12 cellular contexts compared by ENCODE assay signal in the genomic region with DNA sequence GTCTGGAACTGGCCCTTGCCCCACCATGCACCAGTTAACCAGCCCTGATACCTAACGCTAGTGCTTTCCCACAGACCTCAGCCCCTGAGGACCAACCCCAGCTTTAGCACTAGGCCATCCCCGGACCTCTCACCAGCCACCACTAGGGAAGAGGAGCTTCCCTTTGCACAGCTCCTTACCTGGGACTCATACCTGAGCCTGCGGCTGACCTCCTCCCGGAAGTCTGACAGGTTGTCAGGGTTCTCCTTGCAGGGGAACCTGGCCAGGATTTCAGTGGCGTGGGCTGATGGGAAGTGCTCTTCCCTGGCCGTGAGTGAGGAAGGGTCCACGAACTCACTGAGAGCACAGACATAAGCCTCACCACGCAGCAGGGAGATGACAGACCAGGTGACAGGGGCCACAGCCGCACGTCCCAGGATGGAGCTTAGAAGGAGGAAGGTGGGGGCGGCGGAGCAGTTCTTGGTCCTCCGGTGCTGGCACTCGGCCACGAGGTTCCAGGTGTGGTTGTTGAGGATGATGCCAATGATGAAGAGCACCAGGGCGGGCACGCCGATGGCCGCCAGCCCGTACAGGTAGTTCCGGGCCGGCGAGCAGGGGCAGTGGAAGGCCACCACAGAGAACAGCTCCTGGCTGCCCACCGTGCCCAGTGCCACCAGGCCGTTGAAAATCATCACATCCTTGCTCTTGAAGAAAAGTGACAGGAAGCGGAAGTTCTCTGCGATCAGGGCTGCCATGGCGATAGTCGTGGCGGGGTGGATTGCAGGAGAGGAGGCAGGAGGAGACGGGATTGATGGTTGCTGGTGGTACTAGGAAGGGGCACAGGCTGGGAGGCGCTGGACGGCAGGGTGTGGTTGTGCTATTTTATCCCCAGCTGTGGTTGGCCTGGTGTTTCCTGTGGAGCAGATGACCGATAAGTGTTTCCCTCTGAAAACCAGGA. TPM values are rescaled to one million over a fixed set of nuclear protein-coding genes. Genes with fewer than 3 reads are reported as not detected.
DNase-seq lines count a peak whose midpoint lies in the region; ATAC-seq and TF ChIP-seq lines count a peak whose summit lies in the region.
"Had no signal": no experiment of that assay in that cellular context is flagged by ENCODE, and none has a peak within 500 bp of the region (broad histone marks: within the 10 kb centered on the region; RNA-seq: fewer than 3 reads in every experiment).

No MANE protein-coding gene starts in this region.

- peak overlapping the region; percentile 90 for H3K4me3 Mint-ChIP-seq in central memory CD8-positive, alpha-beta T cell
- H3K4me3 Mint-ChIP-seq in natural killer cell = peak overlapping the region; percentile 96

- peak overlapping the region; percentile 90 for H3K27ac ChIP-seq in upper lobe of right lung

- H3K9me3 Mint-ChIP-seq in central memory CD8-positive, alpha-beta T cell = no peaks in the 10 kb centered on the region
- H3K9me3 Mint-ChIP-seq in natural killer cell = no peaks in the 10 kb centered on the region

- H3K27me3 ChIP-seq in upper lobe of right lung = no peaks in the 10 kb centered on the region

- peaks cover 56% of the 10 kb centered on the region for H3K36me3 ChIP-seq in upper lobe of right lung

- TF ChIP-seq CTCF in natural killer cell (IDR thresholded peaks at IDR 0.05) = no peak
- no peak for TF ChIP-seq CTCF in upper lobe of right lung (IDR thresholded peaks at IDR 0.05)

- H3K27me3 Mint-ChIP-seq in central memory CD8-positive, alpha-beta T cell = no peaks in the 10 kb centered on the region
- H3K27me3 Mint-ChIP-seq in natural killer cell (ENCODE audit: low read depth in 2 of 2) = no peaks in the 10 kb centered on the region
- H3K27me3 Mint-ChIP-seq: progenitor cell of endocrine pancreas had no signal

- H3K9me3 ChIP-seq in upper lobe of right lung = no peaks in the 10 kb centered on the region

- peaks cover 64% of the 10 kb centered on the region for H3K4me1 ChIP-seq in upper lobe of right lung

- H3K27ac Mint-ChIP-seq in central memory CD8-positive, alpha-beta T cell (ENCODE audit: low read depth) = peak overlapping the region; percentile 84
- H3K27ac Mint-ChIP-seq in natural killer cell = peak overlapping the region; percentile 82 to 91
- H3K27ac Mint-ChIP-seq: progenitor cell of endocrine pancreas had no signal

- peaks cover 73% of the 10 kb centered on the region for H3K4me1 Mint-ChIP-seq in central memory CD8-positive, alpha-beta T cell
- H3K4me1 Mint-ChIP-seq in natural killer cell = peaks cover 60 to 76% of the 10 kb centered on the region in 2 donors

- H3K4me3 ChIP-seq in upper lobe of right lung = peak overlapping the region; percentile 90

- peaks cover 17% of the 10 kb centered on the region for H3K36me3 Mint-ChIP-seq in central memory CD8-positive, alpha-beta T cell (ENCODE audit: insufficient read depth)
- H3K36me3 Mint-ChIP-seq in natural killer cell = peaks cover 15% of the 10 kb centered on the region

- DNase-seq in Right ventricle myocardium superior = peak; percentile 57
- DNase-seq in Right ventricle myocardium inferior (ENCODE audit: missing footprints) = no peak
- no peak for DNase-seq in central memory CD8-positive, alpha-beta T cell (ENCODE audit: low spot score in 2 of 2)
- DNase-seq in natural killer cell = no peak
- DNase-seq in upper lobe of right lung = no peak
- DNase-seq in stimulated activated CD4-positive, alpha-beta T cell treated with anti-CD3 and anti-CD28 coated beads, Interleukin-4, amount 100 ng/mL, for 1 hour = no peak
- no peak for DNase-seq in NCI-H1092 (lab: John Stamatoyannopoulos, UW)
- DNase-seq: activated CD8-positive, alpha-beta memory T cell treated with anti-CD3 and anti-CD28 coated beads for 24 hours; C1 segment of cervical spinal cord; cortex of kidney had no signal

- intact Hi-C loops in Right ventricle myocardium superior (cut with DNase I) (no loop called here), Right ventricle myocardium inferior (cut with DNase I) (no loop called here), natural killer cell (cut with micrococcal nuclease) (no loop called here), upper lobe of right lung (cut with DNase I) (no loop called here)

- ATAC-seq in Right ventricle myocardium superior (ENCODE audit: poor library complexity) = no peak
- ATAC-seq in Right ventricle myocardium inferior = no peak
- ATAC-seq in central memory CD8-positive, alpha-beta T cell (replicated peaks; ENCODE audit: extremely low read depth, poor library complexity, severe bottlenecking) = no peak
- no peak for ATAC-seq in natural killer cell
- ATAC-seq in upper lobe of right lung = no peak
- ATAC-seq in GM19328 (IDR thresholded peaks at IDR 0.05; ENCODE audit: unreplicated experiment) = no peak

RNA-seq across cellular contexts. Expression of a gene that starts 2.7 kb away (rescaled TPM):
- total RNA-seq in Right ventricle myocardium superior (11.6 TPM), Right ventricle myocardium inferior (15.2 TPM), natural killer cell (10 to 100 TPM; 26.6 to 55.2 (median 37.2) TPM), upper lobe of right lung (29.4 TPM)

RNA-seq across cellular contexts. Expression of a gene that starts 9.2 kb away (rescaled TPM):
- total RNA-seq in Right ventricle myocardium superior (not detected), Right ventricle myocardium inferior (not detected), natural killer cell (under 1 TPM in 2 of 3 donors, not detected in 1; 0.23 to 0.57 TPM), upper lobe of right lung (not detected)
- total RNA-seq: progenitor cell of endocrine pancreas had no signal

RNA-seq across cellular contexts. Expression of a gene that starts 29.6 kb away (rescaled TPM):
- not detected for total RNA-seq in Right ventricle myocardium superior
- not detected for total RNA-seq in Right ventricle myocardium inferior
- not detected for total RNA-seq in natural killer cell
- not detected for total RNA-seq in upper lobe of right lung

RNA-seq across cellular contexts. Expression of a gene that starts 44.0 kb away (rescaled TPM):
- total RNA-seq in Right ventricle myocardium superior (0.05 TPM), Right ventricle myocardium inferior (0.05 TPM), natural killer cell (1 to 10 TPM in 2 of 3 donors, under 1 TPM in 1; 0.95 to 8.5 (median 1.5) TPM), upper lobe of right lung (0.64 TPM)

RNA-seq across cellular contexts. Expression of a gene that starts 53.0 kb away (rescaled TPM):
- 10.1 TPM for total RNA-seq in Right ventricle myocardium superior
- 12.1 TPM for total RNA-seq in Right ventricle myocardium inferior
- total RNA-seq in natural killer cell = 10 to 100 TPM; 25.5 to 30.9 (median 29.5) TPM
- 25.1 TPM for total RNA-seq in upper lobe of right lung
